Comparison of ENCODE assay signal across 1 cellular context in genomic region chr7:75866497-75867389, GRCh38.
TF ChIP-seq lines count a peak whose summit lies in the region.

No MANE protein-coding gene starts in this region.

TF ChIP-seq in GM23338, 12 proteins besides CTCF, POLR2A, EP300 and RAD21 (continued from another document):
- TF ChIP-seq POLR2AphosphoS5 (IDR thresholded peaks at IDR 0.05; ENCODE audit: low read depth) = no peak
